ENCODE assay signal across 9 cellular contexts in genomic region chr16:48383204-48383876, GRCh38. TPM values are rescaled to one million over a fixed set of nuclear protein-coding genes. Genes with fewer than 3 reads are reported as not detected.
A peak's percentile ranks its signal among the peaks of the same experiment; 100 is the strongest.
DNase-seq lines count a peak whose midpoint lies in the region; ATAC-seq and TF ChIP-seq lines count a peak whose summit lies in the region.
"Had no signal": no experiment of that assay in that cellular context is flagged by ENCODE, and none has a peak within 500 bp of the region (broad histone marks: within the 10 kb centered on the region; RNA-seq: fewer than 3 reads in every experiment).

No MANE protein-coding gene starts in this region.

- H3K4me1 Mint-ChIP-seq in H9 (peaks cover 39 to 57% of the 10 kb centered on the region in 2 experiments), WTC11 (peaks cover 56% of the 10 kb centered on the region)

- peak overlapping the region; percentile 99 for H3K4me2 ChIP-seq in H9 (ENCODE audit: insufficient read depth, insufficient read length, low read length)

- H3K27ac Mint-ChIP-seq in H9 (peak overlapping the region; percentile 3 to 99 (median 54); a peak in 4 of 7 replicates), WTC11 (peak overlapping the region; percentile 98)

- H3K14ac ChIP-seq in H9 (ENCODE audit: insufficient read depth, low read length): no peak overlapping the region

- H3K4me1 ChIP-seq in H9 (ENCODE audit: insufficient read depth, low read length) (peaks cover 13% of the 10 kb centered on the region; the same call in 1 of the 2 replicates), right cardiac atrium (ENCODE audit: control insufficient read depth, insufficient read depth, low read length) (peaks cover 19% of the 10 kb centered on the region), spleen (peaks cover 13 to 76% (median 64%) of the 10 kb centered on the region in 6 donors)

- no peak for ATAC-seq in WTC11
- no peak for ATAC-seq in right cardiac atrium
- no peak for ATAC-seq in left colon

- H2AFZ ChIP-seq in H9 (ENCODE audit: low read length): no peak overlapping the region

- no peak for DNase-seq in H9
- DNase-seq in WTC11 (ENCODE audit: low spot score): no peak
- DNase-seq in right cardiac atrium: no peak
- DNase-seq in spleen: no peak
- DNase-seq in T1000 (lab: John Stamatoyannopoulos, UW): no peak
- DNase-seq in Kasumi-1 (lab: John Stamatoyannopoulos, UW): no peak
- no peak for DNase-seq in left colon
- no peak for DNase-seq in MV-4-11 (lab: John Stamatoyannopoulos, UW)
- DNase-seq: cerebellar nuclear complex had no signal

- H3K27me3 ChIP-seq in H9 (ENCODE audit: insufficient read depth, low read length) (no peaks in the 10 kb centered on the region), right cardiac atrium (ENCODE audit: control insufficient read depth, insufficient read depth) (no peaks in the 10 kb centered on the region), spleen (replicated peaks in 1 of 7) (no peaks in the 10 kb centered on the region)

- H2BK15ac ChIP-seq in H9 (ENCODE audit: low read depth, low read length): no peak overlapping the region

- H4K20me1 ChIP-seq in H9 (ENCODE audit: control insufficient read depth, insufficient read depth, insufficient read length): no peaks in the 10 kb centered on the region

- no peak overlapping the region for H3K4ac ChIP-seq in H9 (ENCODE audit: low read depth, low read length)

- no peaks in the 10 kb centered on the region; the same call in 1 of the 2 replicates for H3K27me3 Mint-ChIP-seq in H9 (ENCODE audit: low read depth)
- H3K27me3 Mint-ChIP-seq in WTC11 (ENCODE audit: low read depth): no peaks in the 10 kb centered on the region

- H4K5ac ChIP-seq in H9 (ENCODE audit: insufficient read length, low read depth, low read length): no peak overlapping the region

- H3K79me2 ChIP-seq in H9 (ENCODE audit: insufficient read depth, low read length): peaks cover 56% of the 10 kb centered on the region

- H3K79me1 ChIP-seq in H9 (ENCODE audit: insufficient read depth, low read depth, low read length, poor library complexity, severe bottlenecking): no peaks in the 10 kb centered on the region

- no peak overlapping the region for H3T11ph ChIP-seq in H9 (ENCODE audit: low read length)

- H3K18ac ChIP-seq in H9 (ENCODE audit: insufficient read length, low read depth, low read length): no peak overlapping the region

- H3K9ac ChIP-seq in H9 (ENCODE audit: extremely low read depth, insufficient read length, low read length): peak overlapping the region; percentile 90

- TF ChIP-seq POLR2A in spleen (IDR thresholded peaks at IDR 0.05): no peak

- no peak overlapping the region for H4K8ac ChIP-seq in H9 (replicated peaks; ENCODE audit: insufficient read length, low read depth, low read length)

- H2BK5ac ChIP-seq in H9 (ENCODE audit: insufficient read length, low read length): no peak overlapping the region

- no peak overlapping the region for H4K91ac ChIP-seq in H9 (ENCODE audit: insufficient read length, low read depth, low read length)

- H2BK120ac ChIP-seq in H9 (ENCODE audit: low read depth, low read length, poor library complexity, severe bottlenecking): no peak overlapping the region

- H2AK5ac ChIP-seq in H9 (ENCODE audit: insufficient read length, low read length): no peak overlapping the region

- peak overlapping the region; percentile 96 for H3K4me3 ChIP-seq in right cardiac atrium (ENCODE audit: low read length)
- H3K4me3 ChIP-seq in spleen: peak overlapping the region; percentile 59 to 92 (median 77)

- H3K36me3 Mint-ChIP-seq in H9 (ENCODE audit: insufficient read depth in 1 of 3, low read depth in 3 of 3) (peaks cover 0 to 2% (median 0%) of the 10 kb centered on the region in 3 experiments; a peak in 2 of 7 replicates), WTC11 (0 out of 2 replicates have a peak, but pooled peaks cover 2% of the 10 kb centered on the region)

- H3K36me3 ChIP-seq in spleen: no peaks in the 10 kb centered on the region

- intact Hi-C loops in right cardiac atrium (cut with DNase I) (loop anchor here in 1 of 4 donors (5.0 kb wide), 1 partner anchor 154 kb away; no protein-coding TSS in a partner anchor), spleen (cut with DNase I; ENCODE audit: low total_unique reads) (no loop called here), left colon (cut with DNase I, micrococcal nuclease) (no loop called here)

- no peak overlapping the region for H3K56ac ChIP-seq in H9 (ENCODE audit: insufficient read length, low read depth, low read length)

- no peak overlapping the region for H3K23ac ChIP-seq in H9 (ENCODE audit: insufficient read length, low read depth, low read length)

- H3K9me3 Mint-ChIP-seq in H9 (0 out of 5 replicates have a peak, but pooled peaks cover 0 to 3% of the 10 kb centered on the region in 2 experiments), WTC11 (no peaks in the 10 kb centered on the region)

- H3K27ac ChIP-seq in H9 (ENCODE audit: insufficient read length, low read depth, low read length) (no peak overlapping the region), right cardiac atrium (ENCODE audit: low read length) (peak overlapping the region; percentile 90), spleen (peak overlapping the region in 7 of 8 donors; percentile 98 to 100 (median 99))

- no peak overlapping the region for H2BK12ac ChIP-seq in H9 (ENCODE audit: insufficient read length, low read depth, low read length)

- H3K23me2 ChIP-seq in H9 (ENCODE audit: insufficient read length, low read depth, low read length, poor library complexity, severe bottlenecking): peaks cover 10% of the 10 kb centered on the region

- CTCF ChIA-PET in WTC11 (lab: Charles Lee): no interaction called here

- TF ChIP-seq CTCF in H9 (conservative IDR thresholded peaks at IDR 0.05) (no peak), WTC11 (IDR thresholded peaks at IDR 0.05) (no peak), spleen (IDR thresholded peaks at IDR 0.05 in 8 of 11, conservative IDR thresholded peaks at IDR 0.05 in 3 of 11) (no peak)

- H2BK20ac ChIP-seq in H9 (ENCODE audit: low read depth, low read length, poor library complexity, severe bottlenecking): no peak overlapping the region

- POLR2A ChIA-PET in WTC11 (lab: Charles Lee): interaction anchor here (0.9 to 4.1 kb wide), 2 partner anchors 14 to 17 kb away, joined by 3 to 28 read pairs; no protein-coding TSS in a partner anchor

- H3K9me3 ChIP-seq in H9 (ENCODE audit: control insufficient read depth, low read depth, low read length) (no peaks in the 10 kb centered on the region), right cardiac atrium (ENCODE audit: control insufficient read depth, low read length) (no peaks in the 10 kb centered on the region), spleen (no peaks in the 10 kb centered on the region)

- no CpG with 5 or more reads among the region's 3 CpGs for WGBS in H9 (ENCODE audit: extremely low coverage, insufficient read length, low lambda C conversion rate)
- 33% methylated on average over 3 of the region's 3 CpGs for WGBS in right cardiac atrium
- WGBS in spleen, 5 donors: 58 to 70% (median 68%) methylated on average over 3 of the region's 3 CpGs

- peak overlapping the region; percentile 90 to 99 for H3K4me3 Mint-ChIP-seq in H9
- H3K4me3 Mint-ChIP-seq in WTC11: peak overlapping the region; percentile 98

TF ChIP-seq in WTC11, 78 proteins besides CTCF, POLR2A, EP300 and RAD21:
- TF ChIP-seq OVOL2 (CRISPR knock-in tag; IDR thresholded peaks at IDR 0.05; ENCODE audit: borderline replicate concordance) (no peak), TEAD1 (CRISPR knock-in tag; IDR thresholded peaks at IDR 0.05) (no peak), ZNF512 (CRISPR knock-in tag; IDR thresholded peaks at IDR 0.05; ENCODE audit: borderline replicate concordance) (no peak), IRF1 (CRISPR knock-in tag; IDR thresholded peaks at IDR 0.05) (no peak), GRHL2 (CRISPR knock-in tag; IDR thresholded peaks at IDR 0.05; ENCODE audit: insufficient replicate concordance, severe bottlenecking) (no peak), GABPB1 (CRISPR knock-in tag; IDR thresholded peaks at IDR 0.05) (no peak), USF1 (CRISPR knock-in tag; IDR thresholded peaks at IDR 0.05) (no peak), EMX1 (CRISPR knock-in tag; IDR thresholded peaks at IDR 0.05) (no peak)

RNA-seq across cellular contexts. Expression of gene SIAH1, which starts 1.9 kb away (rescaled TPM):
- total RNA-seq in H9 (2021): 32.8 and 33.2 TPM in 2 replicates
- total RNA-seq in WTC11 (2021): 27.0 to 29.9 TPM (median 28.0 TPM) in 3 replicates
- 10 to 100 TPM; 14.4 to 17.9 (median 14.6) TPM for total RNA-seq in right cardiac atrium
- polyA plus RNA-seq in right cardiac atrium: 15.1 TPM
- total RNA-seq in spleen: 10 to 100 TPM; 22.6 to 32.6 (median 27.6) TPM
- 10 to 100 TPM; 11.9 to 17.0 (median 16.0) TPM for polyA plus RNA-seq in spleen
- total RNA-seq in left colon: 10 to 100 TPM; 25.1 to 30.7 TPM
